ENCODE assay signal across 1 cellular context in the genomic region with DNA sequence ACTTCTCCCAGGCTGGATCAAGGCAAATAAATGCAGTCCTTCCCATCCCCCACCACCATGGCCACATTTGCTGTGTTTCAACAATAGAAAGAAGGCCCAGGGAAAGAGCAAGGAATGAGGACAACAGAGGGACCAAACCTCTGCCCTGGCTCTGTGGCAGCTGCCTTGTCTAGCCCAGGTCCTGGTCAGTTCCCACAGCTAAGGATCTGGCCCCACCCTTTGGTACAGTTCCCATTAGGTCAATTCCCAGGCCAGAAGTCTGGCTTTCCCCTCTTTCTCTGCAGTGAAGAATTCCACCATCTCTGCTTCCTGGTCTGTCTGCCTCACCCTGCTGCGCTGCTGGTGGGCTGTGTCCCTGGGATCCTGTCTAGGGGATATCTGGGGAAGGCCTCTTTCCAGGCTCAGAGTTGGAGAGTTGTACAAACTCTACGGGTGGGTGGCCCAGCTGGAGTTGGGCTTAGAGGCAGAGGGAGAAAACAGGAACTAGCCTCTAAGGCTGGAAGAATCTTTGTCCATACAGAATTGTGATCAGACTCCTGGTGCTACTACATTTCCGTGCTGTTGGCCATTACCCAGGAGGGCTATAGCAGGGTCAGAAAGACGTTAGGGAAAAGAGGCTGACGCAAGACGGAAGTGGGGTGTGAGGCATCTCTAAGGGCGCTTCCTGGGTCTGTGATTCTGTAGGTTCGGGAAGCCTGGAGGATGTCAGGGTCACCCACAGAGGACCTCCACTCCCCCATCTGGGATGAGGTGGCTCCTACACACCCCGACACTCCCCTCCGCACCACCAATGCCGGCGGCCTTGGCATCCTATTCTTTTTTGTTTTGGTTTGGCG.
A peak's percentile ranks its signal among the peaks of the same experiment; 100 is the strongest.
TF ChIP-seq lines count a peak whose summit lies in the region.

No MANE protein-coding gene starts in this region.

TF ChIP-seq in K562, 482 proteins besides CTCF, POLR2A, EP300 and RAD21 (continued from another document and continues in another):
- TF ChIP-seq MYC (IDR thresholded peaks at IDR 0.05; ENCODE audit: low read depth, low read length) (no peak), MYC (CRISPR knock-in tag; IDR thresholded peaks at IDR 0.05; ENCODE audit: borderline replicate concordance, low read depth) (peak; percentile 44; the same call in 1 of the 2 replicates), TRIM25 (IDR thresholded peaks at IDR 0.05; ENCODE audit: borderline replicate concordance) (no peak), SOX6 (IDR thresholded peaks at IDR 0.05) (0 out of 2 replicates have a peak, but pooled peaks have one; percentile 7), UBTF (IDR thresholded peaks at IDR 0.05; ENCODE audit: borderline replicate concordance in 1 of 2, low read depth in 2 of 2, low read length in 2 of 2) (0 out of 4 replicates have a peak, but pooled peaks of 1 of the 2 experiments have one; percentile 14), BACH1 (tag; IDR thresholded peaks at IDR 0.05) (no peak), XRCC3 (IDR thresholded peaks at IDR 0.05) (no peak), TBP (optimal IDR thresholded peaks at IDR 0.05; ENCODE audit: low read depth, low read length) (no peak), ZBED1 (IDR thresholded peaks at IDR 0.05) (no peak), ZNF384 (IDR thresholded peaks at IDR 0.05; ENCODE audit: low read depth, low read length) (no peak), PHF8 (IDR thresholded peaks at IDR 0.05; ENCODE audit: borderline replicate concordance, low read length) (no peak), SREBF1 (IDR thresholded peaks at IDR 0.05; ENCODE audit: borderline replicate concordance, low read depth, low read length) (no peak), BRD4 (IDR thresholded peaks at IDR 0.05) (0 out of 2 replicates have a peak, but pooled peaks have one; percentile 20), RHOXF2B (CRISPR knock-in tag; conservative IDR thresholded peaks at IDR 0.05) (no peak), ZFX (CRISPR knock-in tag; IDR thresholded peaks at IDR 0.05) (peak; percentile 64), TFAP4 (CRISPR knock-in tag; IDR thresholded peaks at IDR 0.05; ENCODE audit: borderline replicate concordance) (peak; percentile 65; the same call in 1 of the 2 replicates), TOE1 (IDR thresholded peaks at IDR 0.05; ENCODE audit: borderline replicate concordance) (no peak), TOE1 (CRISPR knock-in tag; IDR thresholded peaks at IDR 0.05; ENCODE audit: borderline replicate concordance, low read depth) (no peak), ZNF79 (CRISPR knock-in tag; IDR thresholded peaks at IDR 0.05; ENCODE audit: low read depth) (0 out of 2 replicates have a peak, but pooled peaks have one; percentile 17), EGR1 (conservative IDR thresholded peaks at IDR 0.05) (0 out of 2 replicates have a peak, but pooled peaks have one; percentile 3), NR4A1 (CRISPR knock-in tag; IDR thresholded peaks at IDR 0.05) (no peak), NR4A1 (tag; IDR thresholded peaks at IDR 0.05) (peak; percentile 45), SPI1 (IDR thresholded peaks at IDR 0.05; ENCODE audit: borderline replicate concordance, low read depth, low read length) (peak; percentile 71; the same call in 1 of the 2 replicates), JUN (IDR thresholded peaks at IDR 0.05; ENCODE audit: borderline replicate concordance, low read depth, low read length) (no peak), JUN (CRISPR knock-in tag; IDR thresholded peaks at IDR 0.05; ENCODE audit: borderline replicate concordance) (0 out of 2 replicates have a peak, but pooled peaks have one; percentile 22), MAFK (IDR thresholded peaks at IDR 0.05; ENCODE audit: low read length) (no peak), RAD51 (IDR thresholded peaks at IDR 0.05; ENCODE audit: borderline replicate concordance, low read depth) (no peak), SMC3 (conservative IDR thresholded peaks at IDR 0.05; ENCODE audit: insufficient read depth, low read depth, low read length) (no peak), PCBP1 (IDR thresholded peaks at IDR 0.05; ENCODE audit: low read depth, low read length, poor library complexity, severe bottlenecking) (no peak), CBX3 (IDR thresholded peaks at IDR 0.05; ENCODE audit: borderline replicate concordance in 1 of 2, low read length in 2 of 2) (0 out of 3 replicates have a peak, but pooled peaks of 1 of the 2 experiments have one; percentile 10)
- TF ChIP-seq, protein P1, sequence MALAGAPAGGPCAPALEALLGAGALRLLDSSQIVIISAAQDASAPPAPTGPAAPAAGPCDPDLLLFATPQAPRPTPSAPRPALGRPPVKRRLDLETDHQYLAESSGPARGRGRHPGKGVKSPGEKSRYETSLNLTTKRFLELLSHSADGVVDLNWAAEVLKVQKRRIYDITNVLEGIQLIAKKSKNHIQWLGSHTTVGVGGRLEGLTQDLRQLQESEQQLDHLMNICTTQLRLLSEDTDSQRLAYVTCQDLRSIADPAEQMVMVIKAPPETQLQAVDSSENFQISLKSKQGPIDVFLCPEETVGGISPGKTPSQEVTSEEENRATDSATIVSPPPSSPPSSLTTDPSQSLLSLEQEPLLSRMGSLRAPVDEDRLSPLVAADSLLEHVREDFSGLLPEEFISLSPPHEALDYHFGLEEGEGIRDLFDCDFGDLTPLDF (CRISPR knock-in tag; IDR thresholded peaks at IDR 0.05), result no peak
- TF ChIP-seq, protein P2, sequence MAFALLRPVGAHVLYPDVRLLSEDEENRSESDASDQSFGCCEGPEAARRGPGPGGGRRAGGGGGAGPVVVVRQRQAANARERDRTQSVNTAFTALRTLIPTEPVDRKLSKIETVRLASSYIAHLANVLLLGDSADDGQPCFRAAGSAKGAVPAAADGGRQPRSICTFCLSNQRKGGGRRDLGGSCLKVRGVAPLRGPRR (CRISPR knock-in tag; IDR thresholded peaks at IDR 0.05), result no peak
- TF ChIP-seq, protein P3, sequence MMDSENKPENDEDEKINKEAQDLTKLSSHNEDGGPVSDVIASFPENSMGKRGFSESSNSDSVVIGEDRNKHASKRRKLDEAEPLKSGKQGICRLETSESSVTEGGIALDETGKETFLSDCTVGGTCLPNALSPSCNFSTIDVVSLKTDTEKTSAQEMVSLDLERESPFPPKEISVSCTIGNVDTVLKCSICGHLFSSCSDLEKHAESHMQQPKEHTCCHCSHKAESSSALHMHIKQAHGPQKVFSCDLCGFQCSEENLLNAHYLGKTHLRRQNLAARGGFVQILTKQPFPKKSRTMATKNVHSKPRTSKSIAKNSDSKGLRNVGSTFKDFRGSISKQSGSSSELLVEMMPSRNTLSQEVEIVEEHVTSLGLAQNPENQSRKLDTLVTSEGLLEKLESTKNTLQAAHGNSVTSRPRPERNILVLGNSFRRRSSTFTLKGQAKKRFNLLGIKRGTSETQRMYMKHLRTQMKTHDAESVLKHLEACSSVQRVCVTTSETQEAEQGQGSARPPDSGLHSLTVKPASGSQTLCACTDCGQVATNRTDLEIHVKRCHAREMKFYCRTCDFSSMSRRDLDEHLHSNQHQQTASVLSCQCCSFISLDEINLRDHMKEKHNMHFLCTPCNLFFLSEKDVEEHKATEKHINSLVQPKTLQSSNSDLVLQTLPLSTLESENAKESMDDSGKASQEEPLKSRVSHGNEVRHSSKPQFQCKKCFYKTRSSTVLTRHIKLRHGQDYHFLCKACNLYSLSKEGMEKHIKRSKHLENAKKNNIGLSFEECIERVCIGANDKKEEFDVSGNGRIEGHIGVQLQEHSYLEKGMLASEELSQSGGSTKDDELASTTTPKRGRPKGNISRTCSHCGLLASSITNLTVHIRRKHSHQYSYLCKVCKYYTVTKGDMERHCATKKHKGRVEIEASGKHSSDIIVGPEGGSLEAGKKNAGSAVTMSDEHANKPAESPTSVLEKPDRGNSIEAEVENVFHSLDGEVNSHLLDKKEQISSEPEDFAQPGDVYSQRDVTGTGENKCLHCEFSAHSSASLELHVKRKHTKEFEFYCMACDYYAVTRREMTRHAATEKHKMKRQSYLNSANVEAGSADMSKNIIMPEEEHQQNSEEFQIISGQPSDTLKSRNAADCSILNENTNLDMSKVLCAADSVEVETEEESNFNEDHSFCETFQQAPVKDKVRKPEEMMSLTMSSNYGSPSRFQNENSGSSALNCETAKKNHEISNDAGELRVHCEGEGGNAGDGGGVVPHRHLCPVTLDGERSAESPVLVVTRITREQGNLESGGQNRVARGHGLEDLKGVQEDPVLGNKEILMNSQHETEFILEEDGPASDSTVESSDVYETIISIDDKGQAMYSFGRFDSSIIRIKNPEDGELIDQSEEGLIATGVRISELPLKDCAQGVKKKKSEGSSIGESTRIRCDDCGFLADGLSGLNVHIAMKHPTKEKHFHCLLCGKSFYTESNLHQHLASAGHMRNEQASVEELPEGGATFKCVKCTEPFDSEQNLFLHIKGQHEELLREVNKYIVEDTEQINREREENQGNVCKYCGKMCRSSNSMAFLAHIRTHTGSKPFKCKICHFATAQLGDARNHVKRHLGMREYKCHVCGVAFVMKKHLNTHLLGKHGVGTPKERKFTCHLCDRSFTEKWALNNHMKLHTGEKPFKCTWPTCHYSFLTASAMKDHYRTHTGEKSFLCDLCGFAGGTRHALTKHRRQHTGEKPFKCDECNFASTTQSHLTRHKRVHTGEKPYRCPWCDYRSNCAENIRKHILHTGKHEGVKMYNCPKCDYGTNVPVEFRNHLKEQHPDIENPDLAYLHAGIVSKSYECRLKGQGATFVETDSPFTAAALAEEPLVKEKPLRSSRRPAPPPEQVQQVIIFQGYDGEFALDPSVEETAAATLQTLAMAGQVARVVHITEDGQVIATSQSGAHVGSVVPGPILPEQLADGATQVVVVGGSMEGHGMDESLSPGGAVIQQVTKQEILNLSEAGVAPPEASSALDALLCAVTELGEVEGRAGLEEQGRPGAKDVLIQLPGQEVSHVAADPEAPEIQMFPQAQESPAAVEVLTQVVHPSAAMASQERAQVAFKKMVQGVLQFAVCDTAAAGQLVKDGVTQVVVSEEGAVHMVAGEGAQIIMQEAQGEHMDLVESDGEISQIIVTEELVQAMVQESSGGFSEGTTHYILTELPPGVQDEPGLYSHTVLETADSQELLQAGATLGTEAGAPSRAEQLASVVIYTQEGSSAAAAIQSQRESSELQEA (IDR thresholded peaks at IDR 0.05; ENCODE audit: low read depth), result no peak
- TF ChIP-seq, protein P4, sequence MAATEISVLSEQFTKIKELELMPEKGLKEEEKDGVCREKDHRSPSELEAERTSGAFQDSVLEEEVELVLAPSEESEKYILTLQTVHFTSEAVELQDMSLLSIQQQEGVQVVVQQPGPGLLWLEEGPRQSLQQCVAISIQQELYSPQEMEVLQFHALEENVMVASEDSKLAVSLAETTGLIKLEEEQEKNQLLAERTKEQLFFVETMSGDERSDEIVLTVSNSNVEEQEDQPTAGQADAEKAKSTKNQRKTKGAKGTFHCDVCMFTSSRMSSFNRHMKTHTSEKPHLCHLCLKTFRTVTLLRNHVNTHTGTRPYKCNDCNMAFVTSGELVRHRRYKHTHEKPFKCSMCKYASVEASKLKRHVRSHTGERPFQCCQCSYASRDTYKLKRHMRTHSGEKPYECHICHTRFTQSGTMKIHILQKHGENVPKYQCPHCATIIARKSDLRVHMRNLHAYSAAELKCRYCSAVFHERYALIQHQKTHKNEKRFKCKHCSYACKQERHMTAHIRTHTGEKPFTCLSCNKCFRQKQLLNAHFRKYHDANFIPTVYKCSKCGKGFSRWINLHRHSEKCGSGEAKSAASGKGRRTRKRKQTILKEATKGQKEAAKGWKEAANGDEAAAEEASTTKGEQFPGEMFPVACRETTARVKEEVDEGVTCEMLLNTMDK (IDR thresholded peaks at IDR 0.05; ENCODE audit: borderline replicate concordance, insufficient read depth, low read depth, low read length, poor library complexity, severe bottlenecking), result no peak
- TF ChIP-seq, protein P5, sequence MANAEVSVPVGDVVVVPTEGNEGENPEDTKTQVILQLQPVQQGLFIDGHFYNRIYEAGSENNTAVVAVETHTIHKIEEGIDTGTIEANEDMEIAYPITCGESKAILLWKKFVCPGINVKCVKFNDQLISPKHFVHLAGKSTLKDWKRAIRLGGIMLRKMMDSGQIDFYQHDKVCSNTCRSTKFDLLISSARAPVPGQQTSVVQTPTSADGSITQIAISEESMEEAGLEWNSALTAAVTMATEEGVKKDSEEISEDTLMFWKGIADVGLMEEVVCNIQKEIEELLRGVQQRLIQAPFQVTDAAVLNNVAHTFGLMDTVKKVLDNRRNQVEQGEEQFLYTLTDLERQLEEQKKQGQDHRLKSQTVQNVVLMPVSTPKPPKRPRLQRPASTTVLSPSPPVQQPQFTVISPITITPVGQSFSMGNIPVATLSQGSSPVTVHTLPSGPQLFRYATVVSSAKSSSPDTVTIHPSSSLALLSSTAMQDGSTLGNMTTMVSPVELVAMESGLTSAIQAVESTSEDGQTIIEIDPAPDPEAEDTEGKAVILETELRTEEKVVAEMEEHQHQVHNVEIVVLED (CRISPR knock-in tag; IDR thresholded peaks at IDR 0.05), result no peak
